In the genomic region with DNA sequence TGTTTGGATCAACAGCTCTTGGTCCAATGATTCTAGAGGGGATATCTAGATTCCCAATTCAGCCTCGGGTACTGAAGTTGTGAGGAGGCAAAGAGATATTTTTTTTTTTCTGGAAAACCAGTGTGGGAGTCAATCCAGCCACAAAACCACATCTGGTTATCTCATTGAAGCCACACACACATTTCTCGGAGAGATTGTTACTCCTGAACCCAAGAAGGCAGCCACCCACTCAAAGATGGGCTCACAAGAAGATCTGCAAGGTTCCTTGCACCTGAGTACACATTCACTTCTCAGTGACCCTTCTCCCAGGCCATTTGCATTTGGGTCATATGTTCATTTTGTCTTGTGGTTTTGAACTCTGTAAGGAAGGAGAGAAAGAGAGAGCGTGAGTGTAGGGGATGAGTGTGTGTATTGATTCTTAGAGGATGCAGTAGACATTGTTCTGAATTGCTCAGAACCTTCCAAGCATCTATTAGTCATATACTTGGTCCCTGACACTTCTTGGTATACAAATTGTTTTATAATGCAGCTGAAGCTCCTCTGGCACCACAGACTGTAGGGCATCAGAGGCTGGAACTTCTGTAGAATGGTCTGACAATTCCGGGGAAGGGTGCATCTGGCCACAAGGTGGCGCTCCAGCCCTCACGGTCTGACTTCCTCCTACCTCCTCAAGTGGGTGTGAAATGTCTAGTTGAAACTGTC, we compare ENCODE assay signal across 1 cellular context.
TF ChIP-seq lines count a peak whose summit lies in the region.

No MANE protein-coding gene starts in this region.

TF ChIP-seq in K562, 482 proteins besides CTCF, POLR2A, EP300 and RAD21 (continued from another document and continues in another):
- TF ChIP-seq XRCC5 (IDR thresholded peaks at IDR 0.05; ENCODE audit: low read depth, low read length) (no peak), HNRNPH1 (optimal IDR thresholded peaks at IDR 0.05; ENCODE audit: low read depth, low read length) (no peak), ZBTB9 (CRISPR knock-in tag; IDR thresholded peaks at IDR 0.05) (no peak), DEAF1 (CRISPR knock-in tag; IDR thresholded peaks at IDR 0.05) (peak; percentile 52; the same call in 1 of the 2 replicates), MCM7 (IDR thresholded peaks at IDR 0.05) (no peak), SMARCB1 (IDR thresholded peaks at IDR 0.05; ENCODE audit: insufficient read length, low read depth) (no peak), KDM1A (IDR thresholded peaks at IDR 0.05) (peak; percentile 63 to 82), CBFB (CRISPR knock-in tag; IDR thresholded peaks at IDR 0.05) (peak; percentile 95), ZNF436 (CRISPR knock-in tag; IDR thresholded peaks at IDR 0.05) (no peak), DNMT1 (IDR thresholded peaks at IDR 0.05) (no peak), MAFF (IDR thresholded peaks at IDR 0.05; ENCODE audit: low read length) (no peak), ARNT (IDR thresholded peaks at IDR 0.05) (peak in 1 of 2 experiments; percentile 100; a peak in 2 of 4 replicates), RNF2 (IDR thresholded peaks at IDR 0.05) (peak; percentile 13; the same call in 1 of the 2 replicates), DMBX1 (CRISPR knock-in tag; IDR thresholded peaks at IDR 0.05; ENCODE audit: borderline replicate concordance) (no peak), ELF4 (CRISPR knock-in tag; IDR thresholded peaks at IDR 0.05) (no peak), GATAD2A (IDR thresholded peaks at IDR 0.05) (no peak; the same call in 1 of the 2 replicates), ARID2 (IDR thresholded peaks at IDR 0.05) (no peak), ZNF77 (CRISPR knock-in tag; IDR thresholded peaks at IDR 0.05) (no peak), COPS2 (conservative IDR thresholded peaks at IDR 0.05) (no peak), HSF4 (CRISPR knock-in tag; IDR thresholded peaks at IDR 0.05; ENCODE audit: borderline replicate concordance) (no peak), TFAM (CRISPR knock-in tag; conservative IDR thresholded peaks at IDR 0.05) (no peak), RBBP5 (IDR thresholded peaks at IDR 0.05; ENCODE audit: borderline replicate concordance, insufficient read depth, low read length, poor library complexity, severe bottlenecking) (peak; percentile 39), ZNF586 (CRISPR knock-in tag; conservative IDR thresholded peaks at IDR 0.05) (no peak), TCF3 (CRISPR knock-in tag; IDR thresholded peaks at IDR 0.05) (peak; percentile 97), TAF7 (tag; IDR thresholded peaks at IDR 0.05) (no peak), NBN (IDR thresholded peaks at IDR 0.05; ENCODE audit: low read depth) (no peak), ZC3H11A (IDR thresholded peaks at IDR 0.05; ENCODE audit: low read depth, low read length) (no peak), MYNN (IDR thresholded peaks at IDR 0.05) (no peak), MYNN (CRISPR knock-in tag; IDR thresholded peaks at IDR 0.05) (no peak), U2AF2 (optimal IDR thresholded peaks at IDR 0.05; ENCODE audit: low read depth, low read length) (no peak), ELF2 (CRISPR knock-in tag; IDR thresholded peaks at IDR 0.05) (no peak), ZBTB5 (IDR thresholded peaks at IDR 0.05) (no peak), TRIM24 (IDR thresholded peaks at IDR 0.05) (peak; percentile 86 to 91), ARID3A (IDR thresholded peaks at IDR 0.05; ENCODE audit: borderline replicate concordance, low read depth, low read length) (no peak), HMG20A (CRISPR knock-in tag; conservative IDR thresholded peaks at IDR 0.05) (no peak), USF2 (CRISPR knock-in tag; IDR thresholded peaks at IDR 0.05) (no peak), ZBTB17 (CRISPR knock-in tag; IDR thresholded peaks at IDR 0.05) (no peak), ZFPM2 (CRISPR knock-in tag; IDR thresholded peaks at IDR 0.05) (no peak)
- TF ChIP-seq, protein P1, sequence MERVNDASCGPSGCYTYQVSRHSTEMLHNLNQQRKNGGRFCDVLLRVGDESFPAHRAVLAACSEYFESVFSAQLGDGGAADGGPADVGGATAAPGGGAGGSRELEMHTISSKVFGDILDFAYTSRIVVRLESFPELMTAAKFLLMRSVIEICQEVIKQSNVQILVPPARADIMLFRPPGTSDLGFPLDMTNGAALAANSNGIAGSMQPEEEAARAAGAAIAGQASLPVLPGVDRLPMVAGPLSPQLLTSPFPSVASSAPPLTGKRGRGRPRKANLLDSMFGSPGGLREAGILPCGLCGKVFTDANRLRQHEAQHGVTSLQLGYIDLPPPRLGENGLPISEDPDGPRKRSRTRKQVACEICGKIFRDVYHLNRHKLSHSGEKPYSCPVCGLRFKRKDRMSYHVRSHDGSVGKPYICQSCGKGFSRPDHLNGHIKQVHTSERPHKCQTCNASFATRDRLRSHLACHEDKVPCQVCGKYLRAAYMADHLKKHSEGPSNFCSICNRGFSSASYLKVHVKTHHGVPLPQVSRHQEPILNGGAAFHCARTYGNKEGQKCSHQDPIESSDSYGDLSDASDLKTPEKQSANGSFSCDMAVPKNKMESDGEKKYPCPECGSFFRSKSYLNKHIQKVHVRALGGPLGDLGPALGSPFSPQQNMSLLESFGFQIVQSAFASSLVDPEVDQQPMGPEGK (CRISPR knock-in tag; IDR thresholded peaks at IDR 0.05; ENCODE audit: borderline replicate concordance) = no peak
- TF ChIP-seq, protein P2, sequence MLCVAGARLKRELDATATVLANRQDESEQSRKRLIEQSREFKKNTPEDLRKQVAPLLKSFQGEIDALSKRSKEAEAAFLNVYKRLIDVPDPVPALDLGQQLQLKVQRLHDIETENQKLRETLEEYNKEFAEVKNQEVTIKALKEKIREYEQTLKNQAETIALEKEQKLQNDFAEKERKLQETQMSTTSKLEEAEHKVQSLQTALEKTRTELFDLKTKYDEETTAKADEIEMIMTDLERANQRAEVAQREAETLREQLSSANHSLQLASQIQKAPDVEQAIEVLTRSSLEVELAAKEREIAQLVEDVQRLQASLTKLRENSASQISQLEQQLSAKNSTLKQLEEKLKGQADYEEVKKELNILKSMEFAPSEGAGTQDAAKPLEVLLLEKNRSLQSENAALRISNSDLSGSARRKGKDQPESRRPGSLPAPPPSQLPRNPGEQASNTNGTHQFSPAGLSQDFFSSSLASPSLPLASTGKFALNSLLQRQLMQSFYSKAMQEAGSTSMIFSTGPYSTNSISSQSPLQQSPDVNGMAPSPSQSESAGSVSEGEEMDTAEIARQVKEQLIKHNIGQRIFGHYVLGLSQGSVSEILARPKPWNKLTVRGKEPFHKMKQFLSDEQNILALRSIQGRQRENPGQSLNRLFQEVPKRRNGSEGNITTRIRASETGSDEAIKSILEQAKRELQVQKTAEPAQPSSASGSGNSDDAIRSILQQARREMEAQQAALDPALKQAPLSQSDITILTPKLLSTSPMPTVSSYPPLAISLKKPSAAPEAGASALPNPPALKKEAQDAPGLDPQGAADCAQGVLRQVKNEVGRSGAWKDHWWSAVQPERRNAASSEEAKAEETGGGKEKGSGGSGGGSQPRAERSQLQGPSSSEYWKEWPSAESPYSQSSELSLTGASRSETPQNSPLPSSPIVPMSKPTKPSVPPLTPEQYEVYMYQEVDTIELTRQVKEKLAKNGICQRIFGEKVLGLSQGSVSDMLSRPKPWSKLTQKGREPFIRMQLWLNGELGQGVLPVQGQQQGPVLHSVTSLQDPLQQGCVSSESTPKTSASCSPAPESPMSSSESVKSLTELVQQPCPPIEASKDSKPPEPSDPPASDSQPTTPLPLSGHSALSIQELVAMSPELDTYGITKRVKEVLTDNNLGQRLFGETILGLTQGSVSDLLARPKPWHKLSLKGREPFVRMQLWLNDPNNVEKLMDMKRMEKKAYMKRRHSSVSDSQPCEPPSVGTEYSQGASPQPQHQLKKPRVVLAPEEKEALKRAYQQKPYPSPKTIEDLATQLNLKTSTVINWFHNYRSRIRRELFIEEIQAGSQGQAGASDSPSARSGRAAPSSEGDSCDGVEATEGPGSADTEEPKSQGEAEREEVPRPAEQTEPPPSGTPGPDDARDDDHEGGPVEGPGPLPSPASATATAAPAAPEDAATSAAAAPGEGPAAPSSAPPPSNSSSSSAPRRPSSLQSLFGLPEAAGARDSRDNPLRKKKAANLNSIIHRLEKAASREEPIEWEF (CRISPR knock-in tag; IDR thresholded peaks at IDR 0.05) = no peak
- TF ChIP-seq, protein P3, sequence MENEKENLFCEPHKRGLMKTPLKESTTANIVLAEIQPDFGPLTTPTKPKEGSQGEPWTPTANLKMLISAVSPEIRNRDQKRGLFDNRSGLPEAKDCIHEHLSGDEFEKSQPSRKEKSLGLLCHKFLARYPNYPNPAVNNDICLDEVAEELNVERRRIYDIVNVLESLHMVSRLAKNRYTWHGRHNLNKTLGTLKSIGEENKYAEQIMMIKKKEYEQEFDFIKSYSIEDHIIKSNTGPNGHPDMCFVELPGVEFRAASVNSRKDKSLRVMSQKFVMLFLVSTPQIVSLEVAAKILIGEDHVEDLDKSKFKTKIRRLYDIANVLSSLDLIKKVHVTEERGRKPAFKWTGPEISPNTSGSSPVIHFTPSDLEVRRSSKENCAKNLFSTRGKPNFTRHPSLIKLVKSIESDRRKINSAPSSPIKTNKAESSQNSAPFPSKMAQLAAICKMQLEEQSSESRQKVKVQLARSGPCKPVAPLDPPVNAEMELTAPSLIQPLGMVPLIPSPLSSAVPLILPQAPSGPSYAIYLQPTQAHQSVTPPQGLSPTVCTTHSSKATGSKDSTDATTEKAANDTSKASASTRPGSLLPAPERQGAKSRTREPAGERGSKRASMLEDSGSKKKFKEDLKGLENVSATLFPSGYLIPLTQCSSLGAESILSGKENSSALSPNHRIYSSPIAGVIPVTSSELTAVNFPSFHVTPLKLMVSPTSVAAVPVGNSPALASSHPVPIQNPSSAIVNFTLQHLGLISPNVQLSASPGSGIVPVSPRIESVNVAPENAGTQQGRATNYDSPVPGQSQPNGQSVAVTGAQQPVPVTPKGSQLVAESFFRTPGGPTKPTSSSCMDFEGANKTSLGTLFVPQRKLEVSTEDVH (IDR thresholded peaks at IDR 0.05; ENCODE audit: low read depth, partially characterized antibody) = no peak
- TF ChIP-seq, protein P4, sequence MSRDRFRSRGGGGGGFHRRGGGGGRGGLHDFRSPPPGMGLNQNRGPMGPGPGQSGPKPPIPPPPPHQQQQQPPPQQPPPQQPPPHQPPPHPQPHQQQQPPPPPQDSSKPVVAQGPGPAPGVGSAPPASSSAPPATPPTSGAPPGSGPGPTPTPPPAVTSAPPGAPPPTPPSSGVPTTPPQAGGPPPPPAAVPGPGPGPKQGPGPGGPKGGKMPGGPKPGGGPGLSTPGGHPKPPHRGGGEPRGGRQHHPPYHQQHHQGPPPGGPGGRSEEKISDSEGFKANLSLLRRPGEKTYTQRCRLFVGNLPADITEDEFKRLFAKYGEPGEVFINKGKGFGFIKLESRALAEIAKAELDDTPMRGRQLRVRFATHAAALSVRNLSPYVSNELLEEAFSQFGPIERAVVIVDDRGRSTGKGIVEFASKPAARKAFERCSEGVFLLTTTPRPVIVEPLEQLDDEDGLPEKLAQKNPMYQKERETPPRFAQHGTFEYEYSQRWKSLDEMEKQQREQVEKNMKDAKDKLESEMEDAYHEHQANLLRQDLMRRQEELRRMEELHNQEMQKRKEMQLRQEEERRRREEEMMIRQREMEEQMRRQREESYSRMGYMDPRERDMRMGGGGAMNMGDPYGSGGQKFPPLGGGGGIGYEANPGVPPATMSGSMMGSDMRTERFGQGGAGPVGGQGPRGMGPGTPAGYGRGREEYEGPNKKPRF (IDR thresholded peaks at IDR 0.05; ENCODE audit: low read depth, low read length) = no peak
